Comparison of ENCODE assay signal across 15 cellular contexts in the genomic region with DNA sequence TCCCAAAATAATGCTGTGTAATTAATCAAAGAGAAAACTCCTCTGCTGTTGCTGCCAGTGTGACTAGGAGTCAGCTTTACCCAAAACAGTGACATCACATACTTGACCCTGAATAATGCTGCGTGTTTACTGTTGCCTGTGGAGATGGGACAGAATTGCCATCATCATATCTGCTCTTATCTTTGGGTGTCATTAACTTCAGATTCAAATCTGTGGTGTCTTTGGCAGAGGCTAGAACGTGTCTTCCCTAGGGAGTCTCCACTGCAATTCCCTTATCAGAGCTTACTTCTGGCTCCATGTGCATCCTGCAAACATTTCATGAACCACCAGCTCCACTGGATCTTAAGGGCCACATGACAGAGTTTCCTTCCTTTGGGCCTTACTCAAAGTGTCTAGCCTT.
"Had no signal": no experiment of that assay in that cellular context is flagged by ENCODE, and none has a peak within 500 bp of the region (broad histone marks: within the 10 kb centered on the region; RNA-seq: fewer than 3 reads in every experiment).

No MANE protein-coding gene starts in this region.

- H3K27ac ChIP-seq: KMS-11 had no signal

- DNase-seq: Kasumi-1, MM.1S, NCI-H1092 treated with DMSO at 0.1 percent for 48 hours, NCI-H1436, NCI-H187, NCI-H2029, NCI-H2227 treated with DMSO at 0.1 percent for 48 hours, NCI-H524, NCI-H526 treated with DMSO at 0.1 percent for 48 hours, NCI-H82, Right ventricle myocardium superior, RPMI8226 had no signal

- FAIRE-seq: K562, RCC 7860 had no signal

- H3K4me2 ChIP-seq: KMS-11 had no signal

- ATAC-seq: K562 had no signal

- H3K9ac ChIP-seq: KMS-11 had no signal

- H3K4me3 ChIP-seq: K562 had no signal
